Comparison of ENCODE assay signal across 1 cellular context in genomic region chr6:144939926-144940325, GRCh38.
TF ChIP-seq lines count a peak whose summit lies in the region.

No MANE protein-coding gene starts in this region.

TF ChIP-seq in IMR-90, 13 proteins besides CTCF, POLR2A, EP300 and RAD21 (continued from another document):
- TF ChIP-seq MAFK (IDR thresholded peaks at IDR 0.05; ENCODE audit: low read depth, low read length) = no peak
TF ChIP-seq in IMR-90: peak in this region for 0.
